Comparison of ENCODE assay signal across 21 cellular contexts in genomic region chr4:7173821-7174220, GRCh38.
"Had no signal": no experiment of that assay in that cellular context is flagged by ENCODE, and none has a peak within 500 bp of the region (broad histone marks: within the 10 kb centered on the region; RNA-seq: fewer than 3 reads in every experiment).

No MANE protein-coding gene starts in this region.

- H3K9ac ChIP-seq: neural progenitor cell had no signal

- DNase-seq: dermis blood vessel endothelial cell; effector memory CD8-positive, alpha-beta T cell; erythroblast; esophagus squamous epithelium; foreskin melanocyte; hypothalamus; left ventricle myocardium superior; mucosa of descending colon; naive B cell; small intestine; stimulated activated CD4-positive, alpha-beta T cell treated with anti-CD3 and anti-CD28 coated beads, Interleukin-15, amount 100 ng/mL, for 24 hours; stimulated activated CD4-positive, alpha-beta T cell treated with anti-CD3 and anti-CD28 coated beads, Interleukin-2, amount 100 ng/mL, for 48 hours; stimulated activated naive B cell treated with anti-CD40 and anti-IgM and Interleukin-4, amounts not matched to agents 10 μg/mL and 1 μg/mL and 100 μg/mL, for 72 hours; trophoblast cell had no signal

- ATAC-seq: effector memory CD8-positive, alpha-beta T cell; left ventricle myocardium superior; mucosa of descending colon; psoas muscle; right cardiac atrium; stimulated activated naive B cell treated with anti-CD40 and anti-IgM and Interleukin-4, amounts not matched to agents 10 μg/mL and 1 μg/mL and 100 μg/mL, for 72 hours had no signal

- H3K4me1 ChIP-seq: esophagus squamous epithelium, neural progenitor cell, psoas muscle had no signal

- FAIRE-seq: endometrium, keratinocyte, small intestine had no signal

- H3K4me2 ChIP-seq: neural progenitor cell had no signal

- H2AFZ ChIP-seq: neural progenitor cell had no signal

- H3K4me3 ChIP-seq: coronary artery, esophagus squamous epithelium, lung, mucosa of descending colon, neural progenitor cell, psoas muscle had no signal

- H3K36me3 ChIP-seq: esophagus squamous epithelium, neural progenitor cell had no signal

- H3K27ac ChIP-seq: coronary artery, esophagus squamous epithelium, neural progenitor cell, psoas muscle had no signal

- H3K27me3 ChIP-seq: esophagus squamous epithelium had no signal
